8 cellular contexts compared by ENCODE assay signal in genomic region chr9:37485389-37486255, GRCh38. TPM values are rescaled to one million over a fixed set of nuclear protein-coding genes. Genes with fewer than 3 reads are reported as not detected.
DNase-seq lines count a peak whose midpoint lies in the region; ATAC-seq and TF ChIP-seq lines count a peak whose summit lies in the region.

POLR1E (plus strand) TSS chr9:37485948; CDS start chr9:37486048, 100 bp downstream.

- peak within 1 kb of the TSS in 3 of 4 donors; percentile 27 to 75 (median 29) for H3K4me3 ChIP-seq in adrenal gland
- H3K4me3 ChIP-seq in heart right ventricle, result peak within 1 kb of the TSS; percentile 56 to 87 (median 72)
- H3K4me3 ChIP-seq in upper lobe of left lung, result peak within 1 kb of the TSS; percentile 67 to 87 (median 86)

- no peaks in the 10 kb centered on the region for H3K9me3 ChIP-seq in adrenal gland (replicated peaks in 1 of 3)
- H3K9me3 ChIP-seq in heart right ventricle, result no peaks in the 10 kb centered on the region
- no peaks in the 10 kb centered on the region for H3K9me3 ChIP-seq in upper lobe of left lung

- H3K27ac ChIP-seq in adrenal gland (peak within 1 kb of the TSS; percentile 50 to 87 (median 63)), heart right ventricle (peak within 1 kb of the TSS; percentile 11 to 91 (median 82)), upper lobe of left lung (peak within 1 kb of the TSS; percentile 67 to 88 (median 76))

- H3K4me1 ChIP-seq in adrenal gland (replicated peaks in 1 of 2), result peaks cover 16 to 22% of the 10 kb centered on the region in 2 donors
- H3K4me1 ChIP-seq in heart right ventricle, result peaks cover 9 to 30% (median 28%) of the 10 kb centered on the region in 9 donors
- H3K4me1 ChIP-seq in upper lobe of left lung, result peaks cover 17 to 25% (median 22%) of the 10 kb centered on the region in 4 donors

- peak; percentile 45 to 82 for TF ChIP-seq POLR2A in adrenal gland (IDR thresholded peaks at IDR 0.05)
- peak in 3 of 4 donors; percentile 61 to 82 (median 64) for TF ChIP-seq POLR2A in upper lobe of left lung (IDR thresholded peaks at IDR 0.05)

- H3K36me3 ChIP-seq in adrenal gland (replicated peaks in 1 of 2), result peaks cover 0 to 6% of the 10 kb centered on the region in 2 donors
- H3K36me3 ChIP-seq in heart right ventricle, result peaks cover 0 to 31% (median 9%) of the 10 kb centered on the region in 9 donors
- H3K36me3 ChIP-seq in upper lobe of left lung, result peaks cover 2 to 20% (median 5%) of the 10 kb centered on the region in 4 donors

- TF ChIP-seq EP300 in upper lobe of left lung (IDR thresholded peaks at IDR 0.05), result no peak

- WGBS in adrenal gland, 4 donors, result 3 to 19% (median 9%) methylated on average over 13 to 56 of the region's 56 CpGs
- 2 to 4% methylated on average over 56 of the region's 56 CpGs for whole genome bisulfite sequencing in heart right ventricle, 2 donors
- 5 to 12% methylated on average over 22 to 44 of the region's 56 CpGs for WGBS in upper lobe of left lung, 2 donors

- ATAC-seq in HG02870 (IDR thresholded peaks at IDR 0.05; ENCODE audit: unreplicated experiment), result peak; percentile 96
- peak; percentile 97 to 98 (median 98) for ATAC-seq in heart right ventricle
- ATAC-seq in upper lobe of left lung (ENCODE audit: low FRiP score in 2 of 2), result peak; percentile 98 to 99

- H3K27me3 ChIP-seq in adrenal gland, result no peaks in the 10 kb centered on the region
- H3K27me3 ChIP-seq in heart right ventricle, result peaks cover 0 to 8% (median 3%) of the 10 kb centered on the region in 7 donors
- no peaks in the 10 kb centered on the region for H3K27me3 ChIP-seq in upper lobe of left lung

- DNase-seq in GM13977 (ENCODE audit: low spot score), result peak; percentile 98
- DNase-seq in NCI-H146 treated with DMSO at 0.1 percent for 48 hours (lab: John Stamatoyannopoulos, UW; ENCODE audit: unreplicated experiment), result peak; percentile 94
- peak; percentile 90 to 96 (median 94) for DNase-seq in T-helper 1 cell
- DNase-seq in adrenal gland, result peak; percentile 94 to 98 (median 96)
- DNase-seq in heart right ventricle, result peak; percentile 93 to 94
- peak; percentile 98 for DNase-seq in posterior vena cava (ENCODE audit: low spot score)
- peak; percentile 99 for DNase-seq in upper lobe of left lung

- in situ Hi-C loops in GM13977 (cut with MboI; ENCODE audit: low pct_unique_long_range_greater_than_20kb, low sequenced_read_pairs, unreplicated experiment), result loop anchor here (25.0 kb wide), 2 partner anchors 102 to 377 kb away; partner anchors contain the start of genes FBXO10 and TOMM5

- no peak for TF ChIP-seq CTCF in GM13977 (IDR thresholded peaks at IDR 0.05; ENCODE audit: extremely low read depth, insufficient read depth, missing control alignments)
- TF ChIP-seq CTCF in adrenal gland (IDR thresholded peaks at IDR 0.05), result no peak
- no peak for TF ChIP-seq CTCF in heart right ventricle (IDR thresholded peaks at IDR 0.05)
- peak in 2 of 6 experiments; percentile 13 to 16 for TF ChIP-seq CTCF in upper lobe of left lung (IDR thresholded peaks at IDR 0.05)

- intact Hi-C loops in adrenal gland (cut with DNase I) (loop anchor here (10.0 kb wide), 4 partner anchors 89 to 419 kb away; partner anchors contain the start of genes DCAF10 (in 1 of the 2), FBXO10 (in 1 of the 2) and SLC25A51 (in 1 of the 2)), heart right ventricle (cut with DNase I) (loop anchor here in 4 of 10 donors (2.0 to 10.0 kb wide), 4 partner anchors 89 to 949 kb away; partner anchors contain the start of gene FBXO10 (in 4 of the 4)), posterior vena cava (cut with DNase I) (no loop called here)

RNA-seq across cellular contexts. Expression of gene POLR1E, which starts in this region (rescaled TPM):
- total RNA-seq in adrenal gland, result 100 to 1,000 TPM in 1 of 8 donors, 10 to 100 TPM in 7; 17.1 to 113 (median 20.9) TPM
- polyA plus RNA-seq in adrenal gland, result 10 to 100 TPM; 12.6 to 47.4 (median 13.0) TPM
- 10 to 100 TPM in 9 of 10 donors, 1 to 10 TPM in 1; 8.5 to 28.8 (median 20.4) TPM for total RNA-seq in heart right ventricle
- polyA plus RNA-seq in heart right ventricle, result 10 to 100 TPM in 1 of 2 donors, 1 to 10 TPM in 1; 5.0 to 16.6 TPM
- 10 to 100 TPM; 16.9 to 18.5 TPM for total RNA-seq in posterior vena cava
- total RNA-seq in upper lobe of left lung, result 10 to 100 TPM in 5 of 6 donors, 1 to 10 TPM in 1; 10.0 to 16.9 (median 14.5) TPM

Comparison
In these comparisons a context has a peak if more than half of its experiments do, and no peak if none do; other contexts are left out.
1. Peak in every context shown above with its lines: DNase-seq, ATAC-seq, H3K4me3 ChIP-seq and H3K27ac ChIP-seq.
2. H3K4me3 ChIP-seq: peak in every context shown above with its lines; median percentile 86 in upper lobe of left lung; 72 in heart right ventricle; 29 in adrenal gland.
3. intact Hi-C loops: an anchor here in adrenal gland (10.0 kb wide); none called in posterior vena cava.